In the genomic region with DNA sequence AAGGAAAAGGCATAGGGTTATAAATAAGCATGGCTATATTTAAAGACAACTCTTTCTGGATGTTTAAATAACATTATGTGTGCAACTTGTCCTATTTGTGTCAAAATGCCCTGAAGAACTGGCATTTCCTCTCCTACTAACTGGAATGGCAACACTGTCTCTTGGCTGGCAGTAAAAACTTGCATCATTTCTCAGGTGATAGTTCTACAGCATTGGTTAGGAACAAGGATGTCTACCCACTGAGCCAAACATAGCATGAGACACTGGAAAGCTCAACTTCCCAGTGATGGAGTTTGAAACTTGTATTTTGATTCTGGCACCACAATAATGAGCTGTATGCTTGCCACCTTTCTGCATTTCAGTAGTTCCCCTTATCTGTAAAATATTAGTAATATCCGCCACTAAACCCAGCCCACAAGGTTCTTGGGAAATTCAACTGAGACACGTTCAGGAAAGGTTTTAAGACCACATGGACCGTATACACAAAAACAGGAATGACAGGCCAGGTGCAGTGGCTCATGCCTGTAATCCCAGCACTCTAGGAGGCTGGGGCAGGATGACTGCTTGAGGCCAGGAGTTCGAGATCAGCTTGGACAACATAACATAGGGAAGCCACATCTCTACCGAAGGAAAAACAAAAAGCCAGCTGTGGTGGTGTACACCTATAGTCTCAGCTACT, we compare ENCODE assay signal across 9 cellular contexts. TPM values are rescaled to one million over a fixed set of nuclear protein-coding genes. Genes with fewer than 3 reads are reported as not detected.
A peak's percentile ranks its signal among the peaks of the same experiment; 100 is the strongest.
DNase-seq lines count a peak whose midpoint lies in the region; ATAC-seq and TF ChIP-seq lines count a peak whose summit lies in the region.
"Had no signal": no experiment of that assay in that cellular context is flagged by ENCODE, and none has a peak within 500 bp of the region (broad histone marks: within the 10 kb centered on the region; RNA-seq: fewer than 3 reads in every experiment).

No MANE protein-coding gene starts in this region.

- no peak for TF ChIP-seq EP300 in esophagus muscularis mucosa (IDR thresholded peaks at IDR 0.05)

- 27% methylated on average over 5 of the region's 5 CpGs for WGBS in esophagus muscularis mucosa

- H3K27ac ChIP-seq in CD8-positive, alpha-beta T cell (ENCODE audit: low read depth, low read length) = no peak overlapping the region
- H3K27ac ChIP-seq in VCaP (peak overlapping the region; percentile 10; the same call in 1 of the 2 replicates), esophagus muscularis mucosa (replicated peaks in 1 of 4) (peak overlapping the region; percentile 7 to 96 (median 67))

- H3K9me3 ChIP-seq in CD8-positive, alpha-beta T cell (ENCODE audit: low read length) = no peaks in the 10 kb centered on the region
- H3K9me3 ChIP-seq in esophagus muscularis mucosa = no peaks in the 10 kb centered on the region

- CTCF ChIA-PET in CD8-positive, alpha-beta T cell (lab: Charles Lee) = interaction anchor here (0.8 to 1.0 kb wide), 2 partner anchors 242 to 294 kb away, joined by 3 to 7 read pairs; no protein-coding TSS in a partner anchor

- intact Hi-C loops in CD8-positive, alpha-beta T cell (cut with DNase I, micrococcal nuclease) = no loop called here
- intact Hi-C loops in esophagus muscularis mucosa (cut with DNase I) = loop anchor here (2.0 to 10.0 kb wide), 3 partner anchors 101 to 243 kb away; no protein-coding TSS in a partner anchor

- no peak for DNase-seq in CD8-positive, alpha-beta T cell
- DNase-seq in esophagus muscularis mucosa (ENCODE audit: extremely low spot score) (no peak), progenitor cell of endocrine pancreas (ENCODE audit: low spot score, unreplicated experiment) (no peak), omental fat pad (ENCODE audit: low spot score) (no peak), NCI-H1417 treated with DMSO at 0.1 percent for 48 hours (lab: John Stamatoyannopoulos, UW) (no peak)
- DNase-seq: stimulated activated CD4-positive, alpha-beta T cell treated with anti-CD3 and anti-CD28 coated beads, Interleukin-2, amount 100 ng/mL, for 24 hours had no signal

- H3K27me3 Mint-ChIP-seq in CD8-positive, alpha-beta T cell (ENCODE audit: low read depth) = no peaks in the 10 kb centered on the region
- no peaks in the 10 kb centered on the region for H3K27me3 Mint-ChIP-seq in progenitor cell of endocrine pancreas

- peaks cover 92% of the 10 kb centered on the region for H3K36me3 Mint-ChIP-seq in CD8-positive, alpha-beta T cell
- H3K36me3 Mint-ChIP-seq in progenitor cell of endocrine pancreas (ENCODE audit: insufficient read depth) = peaks cover 63% of the 10 kb centered on the region

- H3K9me3 Mint-ChIP-seq in CD8-positive, alpha-beta T cell = no peaks in the 10 kb centered on the region
- H3K9me3 Mint-ChIP-seq in progenitor cell of endocrine pancreas (ENCODE audit: low read depth) = no peaks in the 10 kb centered on the region

- H3K36me3 ChIP-seq in CD8-positive, alpha-beta T cell (ENCODE audit: insufficient read depth, low read length) = peaks cover 73% of the 10 kb centered on the region
- H3K36me3 ChIP-seq in esophagus muscularis mucosa = peaks cover 65 to 87% (median 77%) of the 10 kb centered on the region in 4 donors

- H3K4me1 ChIP-seq in CD8-positive, alpha-beta T cell (ENCODE audit: insufficient read depth, low read length) = peaks cover 68% of the 10 kb centered on the region
- H3K4me1 ChIP-seq in esophagus muscularis mucosa = peaks cover 60 to 83% (median 81%) of the 10 kb centered on the region in 4 donors

- peak overlapping the region; percentile 75 for H3K27ac Mint-ChIP-seq in CD8-positive, alpha-beta T cell
- H3K27ac Mint-ChIP-seq in progenitor cell of endocrine pancreas = peak overlapping the region; percentile 92

- no peak for TF ChIP-seq CTCF in CD8-positive, alpha-beta T cell (IDR thresholded peaks at IDR 0.05)
- TF ChIP-seq CTCF in VCaP (conservative IDR thresholded peaks at IDR 0.05) (no peak), esophagus muscularis mucosa (IDR thresholded peaks at IDR 0.05) (no peak), progenitor cell of endocrine pancreas (IDR thresholded peaks at IDR 0.05; ENCODE audit: unreplicated experiment) (no peak), omental fat pad (IDR thresholded peaks at IDR 0.05) (no peak)

- H3K27me3 ChIP-seq in CD8-positive, alpha-beta T cell (ENCODE audit: insufficient read depth, low read length) = no peaks in the 10 kb centered on the region
- no peaks in the 10 kb centered on the region for H3K27me3 ChIP-seq in esophagus muscularis mucosa

- no peak for ATAC-seq in CD8-positive, alpha-beta T cell
- no peak for ATAC-seq in GM18511 (IDR thresholded peaks at IDR 0.05; ENCODE audit: unreplicated experiment)
- no peak for ATAC-seq in omental fat pad (ENCODE audit: low FRiP score)
- no peak for ATAC-seq in GM19035 (IDR thresholded peaks at IDR 0.05; ENCODE audit: unreplicated experiment)

- H3K4me3 Mint-ChIP-seq in CD8-positive, alpha-beta T cell = peak overlapping the region; percentile 48
- H3K4me3 Mint-ChIP-seq in progenitor cell of endocrine pancreas (ENCODE audit: low read depth) = peak overlapping the region; percentile 38

- POLR2A ChIA-PET in CD8-positive, alpha-beta T cell (lab: Charles Lee) = interaction anchor here (0.6 to 1.3 kb wide), 4 partner anchors 34 to 146 kb away, joined by 3 to 5 read pairs (median 4); no protein-coding TSS in a partner anchor

- H3K4me3 ChIP-seq in CD8-positive, alpha-beta T cell (ENCODE audit: low read depth, low read length) = peak overlapping the region; percentile 16
- peak overlapping the region; percentile 80 to 96 (median 88) for H3K4me3 ChIP-seq in esophagus muscularis mucosa

- H3K4me1 Mint-ChIP-seq in CD8-positive, alpha-beta T cell (ENCODE audit: low read depth) = peaks cover 75% of the 10 kb centered on the region
- H3K4me1 Mint-ChIP-seq in progenitor cell of endocrine pancreas (ENCODE audit: low read depth) = peaks cover 60% of the 10 kb centered on the region

- no peak for TF ChIP-seq POLR2A in esophagus muscularis mucosa (IDR thresholded peaks at IDR 0.05; ENCODE audit: low read depth)

RNA-seq across cellular contexts. Expression of a gene that starts 5.1 kb away (rescaled TPM):
- 100 to 1,000 TPM; 268 to 279 TPM for total RNA-seq in CD8-positive, alpha-beta T cell
- total RNA-seq in esophagus muscularis mucosa (100 to 1,000 TPM; 177 to 241 (median 225) TPM), progenitor cell of endocrine pancreas (216 and 224 TPM in 2 replicates), omental fat pad (100 to 1,000 TPM; 379 to 669 (median 479) TPM)
